8 cellular contexts compared by ENCODE assay signal in the genomic region with DNA sequence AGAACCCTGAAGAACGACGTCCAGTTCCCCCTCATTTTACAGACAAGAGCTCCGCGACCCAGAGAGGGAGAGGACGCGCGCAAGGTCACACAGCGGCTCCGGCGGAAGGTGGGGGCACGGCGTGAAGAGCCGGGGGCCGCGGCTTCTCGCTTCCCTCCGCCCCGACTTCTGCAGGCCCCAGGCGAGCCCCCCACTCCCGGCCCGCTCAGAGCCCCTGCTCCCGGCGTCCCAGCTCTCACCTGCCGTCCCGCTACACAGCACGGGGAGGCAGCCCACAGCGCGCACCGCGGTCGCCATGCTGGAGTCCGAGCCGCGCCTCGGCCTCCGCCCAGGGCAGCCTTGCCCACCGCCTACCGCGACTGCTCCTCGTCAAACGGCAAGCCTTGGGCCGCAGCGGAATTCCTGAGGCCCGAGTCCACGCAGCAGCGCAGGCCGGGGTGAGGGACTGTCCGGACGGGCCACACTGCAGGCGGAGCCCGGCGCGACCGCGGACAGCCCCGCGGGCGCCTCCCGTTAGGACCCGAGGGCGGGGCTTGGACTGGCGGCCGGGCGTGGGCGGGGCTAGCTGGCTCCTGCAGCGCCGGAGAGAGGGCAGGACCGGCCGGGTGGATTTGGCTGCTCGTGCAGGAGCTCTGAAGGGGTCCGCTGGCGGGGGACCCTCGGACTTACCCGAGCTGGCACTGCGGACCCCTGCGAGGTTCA. TPM values are rescaled to one million over a fixed set of nuclear protein-coding genes. Genes with fewer than 3 reads are reported as not detected.
DNase-seq lines count a peak whose midpoint lies in the region; ATAC-seq and TF ChIP-seq lines count a peak whose summit lies in the region.

A gene (minus strand): TSS at position 314 of the 702 bp plus-strand sequence. CDS start 17 bp downstream, at position 297.

- no peaks in the 10 kb centered on the region for H3K4me1 ChIP-seq in mesendoderm (ENCODE audit: control insufficient read depth, low read depth, low read length)

- ATAC-seq in CD4-positive, alpha-beta T cell (ENCODE audit: poor library complexity) = peak; percentile 89
- ATAC-seq in GM19395 (IDR thresholded peaks at IDR 0.05; ENCODE audit: unreplicated experiment) (peak; percentile 95), HG03558 (IDR thresholded peaks at IDR 0.05; ENCODE audit: extremely low read depth, unreplicated experiment) (peak; percentile 77)
- peak; percentile 88 for ATAC-seq in effector memory CD8-positive, alpha-beta T cell (replicated peaks)

- H3K27ac ChIP-seq in CD4-positive, alpha-beta T cell (ENCODE audit: low read depth, low read length) = peak within 1 kb of the TSS; percentile 74
- no peak within 1 kb of the TSS for H3K27ac ChIP-seq in mesendoderm (ENCODE audit: low read depth, low read length)

- peak within 1 kb of the TSS; percentile 87 for H3K4me2 ChIP-seq in mesendoderm (ENCODE audit: low read length)

- H3K27ac Mint-ChIP-seq in CD4-positive, alpha-beta T cell = peak within 1 kb of the TSS; percentile 94
- H3K27ac Mint-ChIP-seq in effector memory CD8-positive, alpha-beta T cell = peak within 1 kb of the TSS; percentile 95 to 97

- H3K23ac ChIP-seq in mesendoderm (ENCODE audit: low read length) = peak within 1 kb of the TSS; percentile 95

- H3K36me3 Mint-ChIP-seq in CD4-positive, alpha-beta T cell (ENCODE audit: low read depth) = peaks cover 32% of the 10 kb centered on the region
- peaks cover 13% of the 10 kb centered on the region for H3K36me3 Mint-ChIP-seq in effector memory CD8-positive, alpha-beta T cell (ENCODE audit: insufficient read depth)

- H3K9me3 Mint-ChIP-seq in CD4-positive, alpha-beta T cell = no peaks in the 10 kb centered on the region
- no peaks in the 10 kb centered on the region for H3K9me3 Mint-ChIP-seq in effector memory CD8-positive, alpha-beta T cell

- POLR2A ChIA-PET in CD4-positive, alpha-beta T cell (lab: Charles Lee) = interaction anchor here (0.9 to 3.5 kb wide), 10 partner anchors 31 to 99 kb away, joined by 4 to 46 read pairs (median 11); a partner anchor contains a TSS
- POLR2A ChIA-PET in activated CD8-positive, alpha-beta memory T cell treated with anti-CD3 and anti-CD28 coated beads for 36 hours (lab: Charles Lee) = interaction anchor here (0.7 to 1.9 kb wide), 3 partner anchors 38 to 44 kb away, joined by 4 to 10 read pairs (median 4); a partner anchor contains a TSS

- peak within 1 kb of the TSS; percentile 98 for H3K56ac ChIP-seq in mesendoderm (ENCODE audit: low read length)

- DNase-seq in CD4-positive, alpha-beta T cell = peak; percentile 68 to 90 (median 82)
- peak; percentile 70 for DNase-seq in NK-92 treated with Interleukin-12 subunit alpha and Interleukin-12 subunit beta, amount 100 ng/mL, for 24 hours (lab: John Stamatoyannopoulos, UW)
- DNase-seq in effector memory CD8-positive, alpha-beta T cell = peak; percentile 86 to 89 (median 87)
- peak; percentile 76 for DNase-seq in mesendoderm
- peak; percentile 79 for DNase-seq in stimulated activated CD8-positive, alpha-beta memory T cell treated with anti-CD3 and anti-CD28 coated beads, Interleukin-15, amount 100 ng/mL, for 1 hour (ENCODE audit: low read depth)

- H3K36me3 ChIP-seq in mesendoderm (ENCODE audit: control insufficient read depth, insufficient read depth, low read length) = no peaks in the 10 kb centered on the region

- H3K4me3 ChIP-seq in mesendoderm (ENCODE audit: low read length) = peak within 1 kb of the TSS; percentile 99

- peaks cover 25% of the 10 kb centered on the region for H3K79me2 ChIP-seq in mesendoderm (ENCODE audit: control insufficient read depth, insufficient read depth, low read length)

- no peak for TF ChIP-seq CTCF in CD4-positive, alpha-beta T cell (IDR thresholded peaks at IDR 0.05)

- peaks cover 52% of the 10 kb centered on the region for H3K4me1 Mint-ChIP-seq in CD4-positive, alpha-beta T cell (ENCODE audit: low read depth)
- peaks cover 36 to 43% of the 10 kb centered on the region in 2 donors for H3K4me1 Mint-ChIP-seq in effector memory CD8-positive, alpha-beta T cell (ENCODE audit: low read depth in 2 of 2)

- no peaks in the 10 kb centered on the region for H3K27me3 Mint-ChIP-seq in CD4-positive, alpha-beta T cell
- H3K27me3 Mint-ChIP-seq in effector memory CD8-positive, alpha-beta T cell = no peaks in the 10 kb centered on the region

- intact Hi-C loops in CD4-positive, alpha-beta T cell (cut with DNase I, micrococcal nuclease) = loop anchor here (1.0 to 5.0 kb wide), 3 partner anchors 36 to 85 kb away; a partner anchor contains a TSS

- no peak within 1 kb of the TSS for H4K8ac ChIP-seq in mesendoderm (ENCODE audit: low read depth, low read length)

- no peak within 1 kb of the TSS for H2BK15ac ChIP-seq in mesendoderm (replicated peaks; ENCODE audit: low read depth)

- no CpG with 5 or more reads among the region's 76 CpGs for WGBS in mesendoderm (ENCODE audit: extremely low coverage, insufficient coverage, low lambda C conversion rate)

- H3K4me3 Mint-ChIP-seq in CD4-positive, alpha-beta T cell = peak within 1 kb of the TSS; percentile 95
- H3K4me3 Mint-ChIP-seq in effector memory CD8-positive, alpha-beta T cell = peak within 1 kb of the TSS; percentile 95

- H2BK120ac ChIP-seq in mesendoderm (ENCODE audit: low read depth, low read length) = no peak within 1 kb of the TSS

- H3K18ac ChIP-seq in mesendoderm (ENCODE audit: low read length) = no peak within 1 kb of the TSS

- peaks cover 11% of the 10 kb centered on the region for H3K79me1 ChIP-seq in mesendoderm (ENCODE audit: low read length)

- peak within 1 kb of the TSS; percentile 57 for H3K4ac ChIP-seq in mesendoderm (ENCODE audit: low read depth, low read length)

- H3K9me3 ChIP-seq in CD4-positive, alpha-beta T cell (ENCODE audit: control insufficient read depth, low read length) = no peaks in the 10 kb centered on the region

- H2BK5ac ChIP-seq in mesendoderm (ENCODE audit: low read length) = no peak within 1 kb of the TSS

- no peaks in the 10 kb centered on the region for H3K27me3 ChIP-seq in CD4-positive, alpha-beta T cell (ENCODE audit: control insufficient read depth, insufficient read depth, low read length)
- no peaks in the 10 kb centered on the region for H3K27me3 ChIP-seq in mesendoderm (ENCODE audit: insufficient read depth, low read length, poor library complexity)

- no peak within 1 kb of the TSS for H4K5ac ChIP-seq in mesendoderm (ENCODE audit: low read length)

- no peak within 1 kb of the TSS for H2AK5ac ChIP-seq in mesendoderm (ENCODE audit: low read length)

- CTCF ChIA-PET in CD4-positive, alpha-beta T cell (lab: Charles Lee) = interaction anchor here (0.6 to 2.7 kb wide), 6 partner anchors 38 to 99 kb away, joined by 3 to 16 read pairs (median 6); a partner anchor contains a TSS
- CTCF ChIA-PET in activated CD8-positive, alpha-beta memory T cell treated with anti-CD3 and anti-CD28 coated beads for 36 hours (lab: Charles Lee) = interaction anchor here (0.6 to 1.7 kb wide), 4 partner anchors 44 to 106 kb away, joined by 3 to 5 read pairs (median 3); no protein-coding TSS in a partner anchor

- H3K9ac ChIP-seq in mesendoderm (ENCODE audit: low read length) = peak within 1 kb of the TSS; percentile 94

RNA-seq across cellular contexts. Expression of the gene that starts here (rescaled TPM):
- total RNA-seq in CD4-positive, alpha-beta T cell = 10 to 100 TPM; 15.3 to 16.3 TPM
- 10 to 100 TPM; 83.5 to 84.0 TPM for total RNA-seq in activated CD8-positive, alpha-beta memory T cell treated with anti-CD3 and anti-CD28 coated beads for 36 hours
- polyA plus RNA-seq in mesendoderm (2013, experiment 1 of 2) = 46.8 TPM
- polyA plus RNA-seq in mesendoderm (2013, experiment 2 of 2) = 48.4 TPM

Comparison
In these comparisons a context has a peak if more than half of its experiments do, and no peak if none do; other contexts are left out.
1. RNA of the gene that starts here (total RNA-seq): 83.5 to 84.0 TPM in activated CD8-positive, alpha-beta memory T cell treated with anti-CD3 and anti-CD28 coated beads for 36 hours; 15.3 to 16.3 TPM in CD4-positive, alpha-beta T cell; every median in the first group is over 4 times any median in the second.
2. Peak in every context shown above with its lines, with median percentiles within 50 percentile points of each other: ATAC-seq and DNase-seq.